ENCODE assay signal across 25 cellular contexts in genomic region chr19:43152217-43152616, GRCh38. TPM values are rescaled to one million over a fixed set of nuclear protein-coding genes. Genes with fewer than 3 reads are reported as not detected.
"Had no signal": no experiment of that assay in that cellular context is flagged by ENCODE, and none has a peak within 500 bp of the region (broad histone marks: within the 10 kb centered on the region; RNA-seq: fewer than 3 reads in every experiment).

No MANE protein-coding gene starts in this region.

- H3K27ac Mint-ChIP-seq: activated CD4-positive, alpha-beta memory T cell treated with anti-CD3 and anti-CD28 coated beads for 36 hours; activated CD4-positive, alpha-beta T cell treated with anti-CD3 and anti-CD28 coated beads for 36 hours; activated naive CD8-positive, alpha-beta T cell treated with anti-CD3 and anti-CD28 coated beads for 36 hours; immature natural killer cell; memory B cell; naive thymus-derived CD4-positive, alpha-beta T cell; neural progenitor cell; stimulated activated naive CD8-positive, alpha-beta T cell treated with anti-CD3 and anti-CD28 coated beads, Interleukin-15, Interleukin-2, amounts not matched to agents 100 ng/mL and 50 ng/mL, for 24 hours; WTC11 had no signal

- H3K27me3 Mint-ChIP-seq: memory B cell had no signal

- H3K27ac ChIP-seq: brain microvascular endothelial cell, heart right ventricle, neural progenitor cell, prostate gland, skin epidermis, tibial nerve, uterus had no signal

- H3K9me3 ChIP-seq: mucosa of descending colon, prostate gland, uterus had no signal

- H3K4me1 ChIP-seq: heart right ventricle, neural progenitor cell, prostate gland, tibial nerve, uterus had no signal

- H3K27me3 ChIP-seq: brain microvascular endothelial cell, heart right ventricle, neural progenitor cell, tibial nerve, uterus had no signal

- H3K9me3 Mint-ChIP-seq: stimulated activated naive CD8-positive, alpha-beta T cell treated with anti-CD3 and anti-CD28 coated beads, Interleukin-15, Interleukin-2, amounts not matched to agents 100 ng/mL and 50 ng/mL, for 24 hours had no signal

- H3K4me3 Mint-ChIP-seq: activated CD4-positive, alpha-beta memory T cell treated with anti-CD3 and anti-CD28 coated beads for 36 hours; activated CD4-positive, alpha-beta T cell treated with anti-CD3 and anti-CD28 coated beads for 36 hours; activated naive CD8-positive, alpha-beta T cell treated with anti-CD3 and anti-CD28 coated beads for 36 hours; immature natural killer cell; memory B cell; naive thymus-derived CD4-positive, alpha-beta T cell; neural progenitor cell; stimulated activated naive CD8-positive, alpha-beta T cell treated with anti-CD3 and anti-CD28 coated beads, Interleukin-15, Interleukin-2, amounts not matched to agents 100 ng/mL and 50 ng/mL, for 24 hours; WTC11 had no signal

- DNase-seq: activated CD4-positive, alpha-beta memory T cell treated with anti-CD3 and anti-CD28 coated beads for 36 hours; activated CD4-positive, alpha-beta T cell treated with anti-CD3 and anti-CD28 coated beads for 36 hours; activated naive CD4-positive, alpha-beta T cell; activated naive CD8-positive, alpha-beta T cell treated with anti-CD3 and anti-CD28 coated beads for 36 hours; activated T-cell treated with anti-CD3 and anti-CD28 coated beads for 4 hours; amygdala; brain microvascular endothelial cell; effector CD4-positive, alpha-beta T cell; heart right ventricle; immature natural killer cell; mucosa of descending colon; naive thymus-derived CD4-positive, alpha-beta T cell; right cardiac atrium; stimulated activated CD4-positive, alpha-beta T cell treated with anti-CD3 and anti-CD28 coated beads, Interleukin-15, amount 100 ng/mL, for 24 hours; stimulated activated CD4-positive, alpha-beta T cell treated with anti-CD3 and anti-CD28 coated beads, Interleukin-2, amount 100 ng/mL, for 48 hours; uterus had no signal

- H3K4me1 Mint-ChIP-seq: activated CD4-positive, alpha-beta T cell treated with anti-CD3 and anti-CD28 coated beads for 36 hours; activated naive CD8-positive, alpha-beta T cell treated with anti-CD3 and anti-CD28 coated beads for 36 hours; immature natural killer cell; memory B cell; naive thymus-derived CD4-positive, alpha-beta T cell; neural progenitor cell had no signal

- H3K4me3 ChIP-seq: heart right ventricle, mucosa of descending colon, neural progenitor cell, prostate gland, skin epidermis, tibial nerve, uterus had no signal

- H3K36me3 Mint-ChIP-seq: activated CD4-positive, alpha-beta memory T cell treated with anti-CD3 and anti-CD28 coated beads for 36 hours; activated naive CD8-positive, alpha-beta T cell treated with anti-CD3 and anti-CD28 coated beads for 36 hours; immature natural killer cell; memory B cell; naive thymus-derived CD4-positive, alpha-beta T cell; neural progenitor cell had no signal

- ATAC-seq: activated CD4-positive, alpha-beta T cell treated with anti-CD3 and anti-CD28 coated beads for 36 hours; heart right ventricle; mucosa of descending colon; naive thymus-derived CD4-positive, alpha-beta T cell; right cardiac atrium; WTC11 had no signal

- H3K36me3 ChIP-seq: brain microvascular endothelial cell, heart right ventricle, neural progenitor cell, prostate gland, tibial nerve, uterus had no signal

RNA-seq across cellular contexts. Expression of gene PSG5, which starts 34.1 kb away (rescaled TPM):
- total RNA-seq: activated CD4-positive, alpha-beta memory T cell treated with anti-CD3 and anti-CD28 coated beads for 36 hours; activated CD4-positive, alpha-beta T cell treated with anti-CD3 and anti-CD28 coated beads for 36 hours; activated naive CD8-positive, alpha-beta T cell treated with anti-CD3 and anti-CD28 coated beads for 36 hours; heart right ventricle; liver; mucosa of descending colon; osteocyte; prostate gland; right cardiac atrium; tibial nerve; uterus; WTC11 had no signal

RNA-seq across cellular contexts. Expression of gene PSG4, which starts 53.2 kb away (rescaled TPM):
- total RNA-seq: activated CD4-positive, alpha-beta memory T cell treated with anti-CD3 and anti-CD28 coated beads for 36 hours; activated CD4-positive, alpha-beta T cell treated with anti-CD3 and anti-CD28 coated beads for 36 hours; activated naive CD8-positive, alpha-beta T cell treated with anti-CD3 and anti-CD28 coated beads for 36 hours; heart right ventricle; liver; mucosa of descending colon; osteocyte; right cardiac atrium; tibial nerve; uterus; WTC11 had no signal
